ENCODE assay signal across 1 cellular context in the genomic region with DNA sequence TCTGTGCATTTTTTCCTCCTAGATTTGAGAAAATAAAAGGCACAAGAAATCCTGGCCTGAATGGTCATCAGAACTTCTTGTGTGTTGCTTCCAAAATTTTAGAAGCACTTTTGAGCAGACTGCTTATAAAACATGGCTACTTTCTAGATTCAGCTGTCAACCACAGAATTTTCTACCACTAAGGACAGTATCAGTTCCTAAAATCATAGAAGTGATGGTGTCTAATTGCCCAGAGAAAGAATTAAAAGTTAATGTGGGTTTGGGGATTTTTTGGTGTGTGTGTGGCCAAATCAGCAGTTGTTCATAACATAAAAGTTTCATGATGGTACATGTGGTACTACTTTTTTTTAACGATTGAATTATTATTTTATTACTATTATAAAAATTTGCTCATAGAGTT.
TF ChIP-seq lines count a peak whose summit lies in the region.

No MANE protein-coding gene starts in this region.

TF ChIP-seq in GM23338, 12 proteins besides CTCF, POLR2A, EP300 and RAD21 (continued from another document):
- TF ChIP-seq, protein P1, sequence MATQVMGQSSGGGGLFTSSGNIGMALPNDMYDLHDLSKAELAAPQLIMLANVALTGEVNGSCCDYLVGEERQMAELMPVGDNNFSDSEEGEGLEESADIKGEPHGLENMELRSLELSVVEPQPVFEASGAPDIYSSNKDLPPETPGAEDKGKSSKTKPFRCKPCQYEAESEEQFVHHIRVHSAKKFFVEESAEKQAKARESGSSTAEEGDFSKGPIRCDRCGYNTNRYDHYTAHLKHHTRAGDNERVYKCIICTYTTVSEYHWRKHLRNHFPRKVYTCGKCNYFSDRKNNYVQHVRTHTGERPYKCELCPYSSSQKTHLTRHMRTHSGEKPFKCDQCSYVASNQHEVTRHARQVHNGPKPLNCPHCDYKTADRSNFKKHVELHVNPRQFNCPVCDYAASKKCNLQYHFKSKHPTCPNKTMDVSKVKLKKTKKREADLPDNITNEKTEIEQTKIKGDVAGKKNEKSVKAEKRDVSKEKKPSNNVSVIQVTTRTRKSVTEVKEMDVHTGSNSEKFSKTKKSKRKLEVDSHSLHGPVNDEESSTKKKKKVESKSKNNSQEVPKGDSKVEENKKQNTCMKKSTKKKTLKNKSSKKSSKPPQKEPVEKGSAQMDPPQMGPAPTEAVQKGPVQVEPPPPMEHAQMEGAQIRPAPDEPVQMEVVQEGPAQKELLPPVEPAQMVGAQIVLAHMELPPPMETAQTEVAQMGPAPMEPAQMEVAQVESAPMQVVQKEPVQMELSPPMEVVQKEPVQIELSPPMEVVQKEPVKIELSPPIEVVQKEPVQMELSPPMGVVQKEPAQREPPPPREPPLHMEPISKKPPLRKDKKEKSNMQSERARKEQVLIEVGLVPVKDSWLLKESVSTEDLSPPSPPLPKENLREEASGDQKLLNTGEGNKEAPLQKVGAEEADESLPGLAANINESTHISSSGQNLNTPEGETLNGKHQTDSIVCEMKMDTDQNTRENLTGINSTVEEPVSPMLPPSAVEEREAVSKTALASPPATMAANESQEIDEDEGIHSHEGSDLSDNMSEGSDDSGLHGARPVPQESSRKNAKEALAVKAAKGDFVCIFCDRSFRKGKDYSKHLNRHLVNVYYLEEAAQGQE (IDR thresholded peaks at IDR 0.05; ENCODE audit: unreplicated experiment): no peak
- TF ChIP-seq CREB1 (CRISPR knock-in tag; IDR thresholded peaks at IDR 0.05; ENCODE audit: low read depth): no peak
